In genomic region chr3:61901481-61901880, GRCh38 we compare ENCODE assay signal across 17 cellular contexts.
A peak's percentile ranks its signal among the peaks of the same experiment; 100 is the strongest.
DNase-seq lines count a peak whose midpoint lies in the region; ATAC-seq and TF ChIP-seq lines count a peak whose summit lies in the region.
"Had no signal": no experiment of that assay in that cellular context is flagged by ENCODE, and none has a peak within 500 bp of the region (broad histone marks: within the 10 kb centered on the region; RNA-seq: fewer than 3 reads in every experiment).

No MANE protein-coding gene starts in this region.

- peak overlapping the region in 1 of 5 experiments; percentile 48 for H3K4me3 Mint-ChIP-seq in brain
- H3K4me3 Mint-ChIP-seq: CD4-positive, CD25-positive, alpha-beta regulatory T cell had no signal

- peak overlapping the region in 3 of 5 experiments; percentile 23 to 65 (median 43) for H3K27ac Mint-ChIP-seq in brain
- H3K27ac Mint-ChIP-seq: CD4-positive, CD25-positive, alpha-beta regulatory T cell had no signal

- H3K4me1 Mint-ChIP-seq in brain: peaks cover 66% of the 10 kb centered on the region
- H3K4me1 Mint-ChIP-seq: CD4-positive, CD25-positive, alpha-beta regulatory T cell had no signal

- DNase-seq in NCI-H748 (lab: John Stamatoyannopoulos, UW; ENCODE audit: unreplicated experiment): peak; percentile 53
- no peak for DNase-seq in NCI-H748 treated with DMSO at 0.1 percent for 48 hours (lab: John Stamatoyannopoulos, UW)
- peak; percentile 80 for DNase-seq in NCI-H1930 (lab: John Stamatoyannopoulos, UW)
- DNase-seq in NK-92 treated with Interleukin-12 subunit alpha and Interleukin-12 subunit beta, amount 100 ng/mL, for 24 hours (lab: John Stamatoyannopoulos, UW): no peak
- no peak for DNase-seq in NCI-H187 treated with DMSO at 0.1 percent for 48 hours (lab: John Stamatoyannopoulos, UW)
- DNase-seq: CD4-positive, CD25-positive, alpha-beta regulatory T cell; DMS79; EL; GF-D8; NCI-H1048; NCI-H2029; NCI-H2227 treated with DMSO at 0.1 percent for 48 hours; NCI-H526; SHP77 had no signal

- no peaks in the 10 kb centered on the region for H3K36me3 Mint-ChIP-seq in brain
- H3K36me3 Mint-ChIP-seq: CD4-positive, CD25-positive, alpha-beta regulatory T cell had no signal

- peaks cover 0 to 3% (median 0%) of the 10 kb centered on the region in 5 experiments for H3K9me3 Mint-ChIP-seq in brain

- no peak for TF ChIP-seq CTCF in brain (conservative IDR thresholded peaks at IDR 0.05)

- no peak for ATAC-seq in GM21723 (IDR thresholded peaks at IDR 0.05; ENCODE audit: unreplicated experiment)
- ATAC-seq: Panc1 had no signal

- H3K27me3 Mint-ChIP-seq in brain: no peaks in the 10 kb centered on the region
- H3K27me3 Mint-ChIP-seq: CD4-positive, CD25-positive, alpha-beta regulatory T cell had no signal

Comparison
In these comparisons a context has a peak if more than half of its experiments do, and no peak if none do; other contexts are left out.
1. DNase-seq: peak in NCI-H748 (single experiment) and NCI-H1930 (2 of 2); none in NCI-H748 treated with DMSO at 0.1 percent for 48 hours (single experiment), NK-92 treated with Interleukin-12 subunit alpha and Interleukin-12 subunit beta, amount 100 ng/mL, for 24 hours (single experiment) and NCI-H187 treated with DMSO at 0.1 percent for 48 hours (single experiment).